ENCODE assay signal across 16 cellular contexts in the genomic region with DNA sequence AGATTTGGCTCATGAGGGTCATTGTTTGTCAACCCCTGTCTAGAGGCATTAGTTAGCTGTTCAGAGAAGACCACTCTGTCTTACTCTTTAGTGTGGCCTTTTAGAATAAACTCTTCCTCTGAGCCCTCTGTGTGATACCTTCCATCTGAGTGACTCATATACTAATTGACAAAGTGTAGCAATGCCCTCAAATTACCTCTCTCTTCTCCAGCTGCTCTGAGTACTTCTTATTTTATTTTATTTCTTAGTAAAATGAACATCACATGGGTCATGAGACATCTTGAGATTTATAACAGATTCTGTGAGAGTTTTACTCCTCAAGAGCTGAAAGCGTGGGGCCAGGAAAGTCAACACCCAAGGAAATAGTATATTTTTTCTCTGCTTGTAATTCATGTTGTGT.
DNase-seq lines count a peak whose midpoint lies in the region; FAIRE-seq and TF ChIP-seq lines count a peak whose summit lies in the region.
"Had no signal": no experiment of that assay in that cellular context is flagged by ENCODE, and none has a peak within 500 bp of the region (broad histone marks: within the 10 kb centered on the region; RNA-seq: fewer than 3 reads in every experiment).

No MANE protein-coding gene starts in this region.

- CTCF ChIA-PET in A673 (lab: Charles Lee) = no interaction called here

- peaks cover 13% of the 10 kb centered on the region for H3K4me1 Mint-ChIP-seq in astrocyte (ENCODE audit: low read depth, unreplicated experiment)

- no peak overlapping the region for H3K27ac Mint-ChIP-seq in astrocyte (ENCODE audit: unreplicated experiment)
- H3K27ac Mint-ChIP-seq: type B pancreatic cell had no signal

- no TSS peak for BruUV-seq in A673 (replicated peaks; lab: Mats Ljungman, UMichigan)

- H3K4me3 Mint-ChIP-seq in astrocyte (ENCODE audit: unreplicated experiment) = no peak overlapping the region
- H3K4me3 Mint-ChIP-seq: type B pancreatic cell had no signal

- no peaks in the 10 kb centered on the region for H3K27me3 ChIP-seq in A673 (replicated peaks; ENCODE audit: insufficient read depth, low read depth, low read length, poor library complexity)
- no peaks in the 10 kb centered on the region for H3K27me3 ChIP-seq in astrocyte (ENCODE audit: insufficient read depth, low read length)
- H3K27me3 ChIP-seq: BLaER1 treated with 17β-estradiol and CSF1 and Interleukin-3, amounts not matched to agents 10 nM and 100 nM had no signal

- H3K9me3 Mint-ChIP-seq in astrocyte (ENCODE audit: unreplicated experiment) = no peaks in the 10 kb centered on the region
- H3K9me3 Mint-ChIP-seq: type B pancreatic cell had no signal

- H3K27ac ChIP-seq in A673 (ENCODE audit: low read depth, low read length, poor library complexity, severe bottlenecking) = no peak overlapping the region
- H3K27ac ChIP-seq in astrocyte (ENCODE audit: low read depth, low read length) = no peak overlapping the region
- H3K27ac ChIP-seq: BLaER1 treated with 17β-estradiol and CSF1 and Interleukin-3, amounts not matched to agents 10 nM and 100 nM had no signal

- no peaks in the 10 kb centered on the region for H3K27me3 Mint-ChIP-seq in astrocyte (ENCODE audit: low read depth, unreplicated experiment)
- H3K27me3 Mint-ChIP-seq: type B pancreatic cell had no signal

- H3K4me2 ChIP-seq in astrocyte (ENCODE audit: low read length) = peak overlapping the region; percentile 39
- H3K4me2 ChIP-seq: BLaER1 treated with 17β-estradiol and CSF1 and Interleukin-3, amounts not matched to agents 10 nM and 100 nM had no signal

- FAIRE-seq in astrocyte (lab: Jason Lieb, UNC) = no peak
- FAIRE-seq: K562, TTC549 had no signal

- H3K79me2 ChIP-seq in astrocyte (ENCODE audit: insufficient read depth, low read length) = no peaks in the 10 kb centered on the region

- H3K36me3 Mint-ChIP-seq in astrocyte (ENCODE audit: low read depth, unreplicated experiment) = peaks cover 46% of the 10 kb centered on the region

- in situ Hi-C loops in ACHN (cut with HindIII; ENCODE audit: low pct_ligation_motif_present, low pct_unique_long_range_greater_than_20kb, low sequenced_read_pairs) = no loop called here

- no peak overlapping the region for H3K9ac ChIP-seq in astrocyte (ENCODE audit: low read length)
- H3K9ac ChIP-seq: BLaER1 treated with 17β-estradiol and CSF1 and Interleukin-3, amounts not matched to agents 10 nM and 100 nM had no signal

- no peaks in the 10 kb centered on the region for H3K36me3 ChIP-seq in A673 (ENCODE audit: insufficient read depth, low read length, poor library complexity, severe bottlenecking)
- peaks cover 39% of the 10 kb centered on the region for H3K36me3 ChIP-seq in astrocyte (ENCODE audit: insufficient read depth, low read length)

- DNase-seq in A673 (ENCODE audit: low spot score) (peak; percentile 7), GM04503 (ENCODE audit: low read depth) (peak; percentile 55), astrocyte (ENCODE audit: low read depth) (peak; percentile 72), iris pigment epithelial cell (ENCODE audit: low read depth) (peak; percentile 81), NCI-H2171 treated with DMSO at 0.1 percent for 48 hours (lab: John Stamatoyannopoulos, UW) (no peak), NCI-H345 (lab: John Stamatoyannopoulos, UW) (no peak), NCI-H526 treated with DMSO at 0.1 percent for 48 hours (lab: John Stamatoyannopoulos, UW) (no peak), ACHN (no peak)
- DNase-seq: activated gamma-delta T cell treated with Interleukin-2 at 50 U/mL for 16 hours, DND-41, NCI-H774, posterior cingulate gyrus had no signal

- H3K9me3 ChIP-seq in A673 (ENCODE audit: low read depth, low read length, poor library complexity, severe bottlenecking) (no peaks in the 10 kb centered on the region), astrocyte (ENCODE audit: insufficient read depth, low read depth, low read length) (no peaks in the 10 kb centered on the region)
- H3K9me3 ChIP-seq: BLaER1 treated with 17β-estradiol and CSF1 and Interleukin-3, amounts not matched to agents 10 nM and 100 nM had no signal

- no peak for TF ChIP-seq CTCF in A673 (conservative IDR thresholded peaks at IDR 0.05; ENCODE audit: low read depth, low read length)
- TF ChIP-seq CTCF in astrocyte (IDR thresholded peaks at IDR 0.05; ENCODE audit: insufficient read depth, low read depth, low read length) = no peak

- H4K20me1 ChIP-seq in astrocyte (ENCODE audit: insufficient read depth, low read length) = no peaks in the 10 kb centered on the region
- H4K20me1 ChIP-seq: BLaER1 treated with 17β-estradiol and CSF1 and Interleukin-3, amounts not matched to agents 10 nM and 100 nM had no signal

- no peak overlapping the region for H3K4me3 ChIP-seq in A673 (ENCODE audit: low read depth, low read length, poor library complexity, severe bottlenecking)
- H3K4me3 ChIP-seq in astrocyte (ENCODE audit: insufficient read depth, low read depth, low read length) = no peak overlapping the region
- H3K4me3 ChIP-seq: BLaER1 treated with 17β-estradiol and CSF1 and Interleukin-3, amounts not matched to agents 10 nM and 100 nM; K562 had no signal

- H2AFZ ChIP-seq in astrocyte (ENCODE audit: low read depth, low read length) = no peak overlapping the region

- H3K4me1 ChIP-seq in A673 (ENCODE audit: insufficient read depth, low read length, poor library complexity, severe bottlenecking) (no peaks in the 10 kb centered on the region), astrocyte (ENCODE audit: insufficient read depth, low read length) (peaks cover 7% of the 10 kb centered on the region)

- POLR2A ChIA-PET in A673 (lab: Charles Lee; ENCODE audit: low non-redundant PET) = no interaction called here

- intact Hi-C loops in A673 (cut with micrococcal nuclease; ENCODE audit: unreplicated experiment) = no loop called here

Comparison
In these comparisons a context has a peak if more than half of its experiments do, and no peak if none do; other contexts are left out.
1. DNase-seq: peak in A673 (single experiment), GM04503 (single experiment), astrocyte (single experiment) and iris pigment epithelial cell (single experiment); none in NCI-H2171 treated with DMSO at 0.1 percent for 48 hours (single experiment), NCI-H345 (single experiment), NCI-H526 treated with DMSO at 0.1 percent for 48 hours (single experiment) and ACHN (single experiment).